ENCODE assay signal across 19 cellular contexts in the genomic region with DNA sequence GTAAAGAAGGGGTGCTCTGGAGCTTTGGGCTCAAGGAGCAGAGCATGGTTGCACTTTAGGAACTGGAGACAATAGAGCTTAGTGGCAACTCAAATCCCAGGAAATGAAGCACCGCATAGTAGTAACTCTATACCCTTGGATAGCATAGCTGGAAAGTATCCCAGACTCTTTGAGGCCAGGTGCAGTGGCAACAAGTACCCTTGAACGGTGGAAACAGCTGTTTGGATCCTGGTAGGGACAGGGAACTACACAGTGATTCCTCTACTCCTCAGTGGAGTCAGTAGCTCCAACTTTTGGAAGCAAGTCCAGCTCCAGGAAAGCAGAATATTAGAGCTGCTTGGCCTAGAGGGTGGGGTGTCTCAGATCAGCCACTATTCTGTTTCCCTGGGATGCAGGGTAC.
"Had no signal": no experiment of that assay in that cellular context is flagged by ENCODE, and none has a peak within 500 bp of the region (broad histone marks: within the 10 kb centered on the region; RNA-seq: fewer than 3 reads in every experiment).

No MANE protein-coding gene starts in this region.

- H3K4me3 ChIP-seq: adrenal gland, breast epithelium, sigmoid colon, stomach, thoracic aorta, upper lobe of left lung had no signal

- H3K27ac Mint-ChIP-seq: activated CD4-positive, alpha-beta T cell treated with anti-CD3 and anti-CD28 coated beads for 36 hours; activated naive CD4-positive, alpha-beta T cell treated with anti-CD3 and anti-CD28 coated beads, Interleukin-2, amount 50 U/mL, for 72 hours; dendritic cell treated with granulocyte-macrophage colony-stimulating factor and Interleukin-4, amounts not matched to agents 40 ng/mL and 50 ng/mL, for 4 days; immature natural killer cell; stimulated activated effector memory CD8-positive, alpha-beta T cell treated with anti-CD3 and anti-CD28 coated beads, Interleukin-12 subunit alpha, Interleukin-12 subunit beta, amount 100 ng/mL, for 72 hours had no signal

- H3K27ac ChIP-seq: adrenal gland, breast epithelium, sigmoid colon, stomach, thoracic aorta, upper lobe of left lung had no signal

- H3K9me3 Mint-ChIP-seq: dendritic cell treated with granulocyte-macrophage colony-stimulating factor and Interleukin-4, amounts not matched to agents 40 ng/mL and 50 ng/mL, for 4 days had no signal

- H3K9me3 ChIP-seq: adrenal gland, breast epithelium, thoracic aorta, upper lobe of left lung had no signal

- DNase-seq: activated CD4-positive, alpha-beta T cell treated with anti-CD3 and anti-CD28 coated beads for 36 hours; activated CD4-positive, alpha-beta T cell treated with anti-CD3 and anti-CD28 coated beads, Interleukin-2, amount 50 U/mL, for 48 hours; activated gamma-delta T cell; adrenal gland; cerebellar nuclear complex; effector CD8-positive, alpha-beta T cell; immature natural killer cell; left ventricle myocardium superior; occipital lobe; posterior cingulate gyrus; sigmoid colon; stimulated activated CD4-positive, alpha-beta T cell treated with anti-CD3 and anti-CD28 coated beads, Interleukin-4, amount 100 ng/mL, for 24 hours; stomach; upper lobe of left lung had no signal

- H3K4me1 ChIP-seq: adrenal gland, breast epithelium, sigmoid colon, stomach, upper lobe of left lung had no signal

- H3K4me3 Mint-ChIP-seq: activated CD4-positive, alpha-beta T cell treated with anti-CD3 and anti-CD28 coated beads for 36 hours; dendritic cell treated with granulocyte-macrophage colony-stimulating factor and Interleukin-4, amounts not matched to agents 40 ng/mL and 50 ng/mL, for 4 days; immature natural killer cell; stimulated activated effector memory CD8-positive, alpha-beta T cell treated with anti-CD3 and anti-CD28 coated beads, Interleukin-12 subunit alpha, Interleukin-12 subunit beta, amount 100 ng/mL, for 72 hours had no signal

- H3K4me1 Mint-ChIP-seq: activated CD4-positive, alpha-beta T cell treated with anti-CD3 and anti-CD28 coated beads for 36 hours; immature natural killer cell; stimulated activated effector memory CD8-positive, alpha-beta T cell treated with anti-CD3 and anti-CD28 coated beads, Interleukin-12 subunit alpha, Interleukin-12 subunit beta, amount 100 ng/mL, for 72 hours had no signal

- H3K36me3 ChIP-seq: adrenal gland, breast epithelium, sigmoid colon, stomach, thoracic aorta, upper lobe of left lung had no signal

- H3K36me3 Mint-ChIP-seq: immature natural killer cell; stimulated activated effector memory CD8-positive, alpha-beta T cell treated with anti-CD3 and anti-CD28 coated beads, Interleukin-12 subunit alpha, Interleukin-12 subunit beta, amount 100 ng/mL, for 72 hours had no signal

- H3K27me3 ChIP-seq: upper lobe of left lung had no signal
